Comparison of ENCODE assay signal across 37 cellular contexts in the genomic region with DNA sequence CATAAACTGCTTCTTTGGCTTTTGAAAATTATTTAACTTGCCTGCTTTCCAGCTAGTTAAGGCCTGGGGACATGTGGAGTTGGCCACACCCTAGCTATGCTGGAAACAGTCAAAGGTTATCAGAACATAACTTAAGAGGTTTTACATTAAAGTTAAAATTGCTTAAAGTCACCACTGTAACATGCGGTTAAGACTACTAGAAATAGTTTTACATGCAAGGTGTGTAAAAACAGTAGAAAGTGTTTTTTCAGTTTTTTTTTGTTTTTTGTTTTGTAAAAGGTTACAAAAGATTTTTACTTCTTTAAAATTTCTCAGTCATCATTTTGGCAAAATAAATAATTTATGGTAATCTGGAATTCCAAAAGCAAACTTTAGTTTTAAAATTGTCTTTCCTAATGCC.
"Had no signal": no experiment of that assay in that cellular context is flagged by ENCODE, and none has a peak within 500 bp of the region (broad histone marks: within the 10 kb centered on the region; RNA-seq: fewer than 3 reads in every experiment).

No MANE protein-coding gene starts in this region.

- H3K27me3 Mint-ChIP-seq: activated B cell treated with CpG ODN at 0.5 μM for 24 hours; activated CD4-positive, alpha-beta memory T cell treated with anti-CD3 and anti-CD28 coated beads for 36 hours; activated CD4-positive, alpha-beta T cell treated with anti-CD3 and anti-CD28 coated beads, Interleukin-2, amount 10 ng/mL, durations not matched to agents 24 days and 14 days; activated CD8-positive, alpha-beta T cell treated with anti-CD3 and anti-CD28 coated beads for 36 hours; activated naive CD8-positive, alpha-beta T cell treated with anti-CD3 and anti-CD28 coated beads for 36 hours; activated T-helper 17 cell treated with anti-CD3 and anti-CD28 coated beads, Interleukin-2, amount 50 U/mL, for 72 hours had no signal

- H3K4me3 Mint-ChIP-seq: activated B cell treated with CpG ODN at 0.5 μM for 24 hours; activated CD4-positive, alpha-beta memory T cell treated with anti-CD3 and anti-CD28 coated beads for 36 hours; activated CD4-positive, alpha-beta T cell treated with anti-CD3 and anti-CD28 coated beads, Interleukin-2, amount 10 ng/mL, durations not matched to agents 24 days and 14 days; activated CD8-positive, alpha-beta T cell treated with anti-CD3 and anti-CD28 coated beads for 36 hours; activated naive CD4-positive, alpha-beta T cell treated with anti-CD3 and anti-CD28 coated beads for 36 hours; activated naive CD8-positive, alpha-beta T cell treated with anti-CD3 and anti-CD28 coated beads for 36 hours; activated T-cell treated with anti-CD3 and anti-CD28 coated beads, Interleukin-2, amount 50 U/mL, for 4 hours; activated T-cell treated with anti-CD3 and anti-CD28 coated beads, Interleukin-2, amount 50 U/mL, for 72 hours; activated T-helper 1 cell treated with anti-CD3 and anti-CD28 coated beads, Interleukin-12 subunit alpha, Interleukin-12 subunit beta, Interleukin-2, Interleukin-4 antibody, amounts not matched to agents 30 ng/mL and 10 ng/mL and 1 ng/mL, durations not matched to agents 14 hours and 24 hours and 36 hours; activated T-helper 17 cell treated with anti-CD3 and anti-CD28 coated beads, Interleukin-2, amount 50 U/mL, for 72 hours; T-helper 1 cell treated with Interleukin-12 subunit alpha and Interleukin-12 subunit beta and Interleukin-4 antibody, amounts not matched to agents 30 μg/mL and 1 μg/mL, for 36 hours; T-helper 2 cell treated with Interferon-gamma antibody and Interleukin-4, amounts not matched to agents 5 μg/mL and 100 μg/mL, for 36 hours had no signal

- DNase-seq: activated B cell treated with CpG ODN at 0.5 μM for 24 hours; activated CD4-positive, alpha-beta memory T cell treated with anti-CD3 and anti-CD28 coated beads for 36 hours; activated CD4-positive, alpha-beta T cell treated with anti-CD3 and anti-CD28 coated beads for 4 hours; activated CD4-positive, alpha-beta T cell treated with anti-CD3 and anti-CD28 coated beads, Interleukin-2, amount 10 ng/mL, durations not matched to agents 24 days and 14 days; activated CD4-positive, alpha-beta T cell treated with anti-CD3 and anti-CD28 coated beads, Interleukin-2, amount 50 U/mL, for 1 hour; activated CD4-positive, alpha-beta T cell treated with anti-CD3 and anti-CD28 coated beads, Interleukin-2, amount 50 U/mL, for 4 hours; activated CD4-positive, CD25-positive, alpha-beta regulatory T cell treated with anti-CD3 and anti-CD28 coated beads, Interleukin-2, amount 50 U/mL, for 72 hours; activated CD8-positive, alpha-beta memory T cell treated with anti-CD3 and anti-CD28 coated beads, Interleukin-2, amount 50 U/mL, for 4 hours; activated CD8-positive, alpha-beta T cell treated with anti-CD3 and anti-CD28 coated beads for 36 hours; activated effector memory CD4-positive, alpha-beta T cell treated with anti-CD3 and anti-CD28 coated beads, Interleukin-2, amount 50 U/mL, for 16 hours; activated gamma-delta T cell treated with Interleukin-2 at 50 U/mL for 16 hours; activated naive CD4-positive, alpha-beta T cell; activated naive CD4-positive, alpha-beta T cell treated with anti-CD3 and anti-CD28 coated beads for 36 hours; activated naive CD4-positive, alpha-beta T cell treated with anti-CD3 and anti-CD28 coated beads, Interleukin-2, amount 50 U/mL, for 16 hours; activated naive CD8-positive, alpha-beta T cell treated with anti-CD3 and anti-CD28 coated beads for 36 hours; activated T-cell treated with anti-CD3 and anti-CD28 coated beads for 4 hours; activated T-cell treated with anti-CD3 and anti-CD28 coated beads, Interleukin-2, amount 50 U/mL, for 1 hour; activated T-cell treated with anti-CD3 and anti-CD28 coated beads, Interleukin-2, amount 50 U/mL, for 4 hours; activated T-cell treated with anti-CD3 and anti-CD28 coated beads, Interleukin-2, amount 50 U/mL, for 72 hours; adrenal gland; amniotic stem cell; aorta; body of pancreas; brain microvascular endothelial cell; central memory CD4-positive, alpha-beta T cell; T-helper 1 cell; T-helper 2 cell; T-helper 9 cell had no signal

- FAIRE-seq: astrocyte, TTC549 had no signal

- H3K27ac ChIP-seq: adrenal gland, body of pancreas, brain microvascular endothelial cell, breast epithelium, VCaP had no signal

- H3K4me1 ChIP-seq: adrenal gland, body of pancreas, breast epithelium had no signal

- ATAC-seq: activated CD8-positive, alpha-beta T cell treated with anti-CD3 and anti-CD28 coated beads for 36 hours; activated naive CD4-positive, alpha-beta T cell treated with anti-CD3 and anti-CD28 coated beads, Interleukin-2, amount 50 U/mL, for 72 hours; activated T-cell treated with anti-CD3 and anti-CD28 coated beads, Interleukin-2, amount 50 U/mL, for 4 hours; activated T-cell treated with anti-CD3 and anti-CD28 coated beads, Interleukin-2, amount 50 U/mL, for 72 hours; activated T-helper 17 cell treated with anti-CD3 and anti-CD28 coated beads, Interleukin-2, amount 50 U/mL, for 72 hours; body of pancreas had no signal

- H3K4me1 Mint-ChIP-seq: activated B cell treated with CpG ODN at 0.5 μM for 24 hours; activated naive CD8-positive, alpha-beta T cell treated with anti-CD3 and anti-CD28 coated beads for 36 hours; activated T-helper 17 cell treated with anti-CD3 and anti-CD28 coated beads, Interleukin-2, amount 50 U/mL, for 72 hours had no signal

- H3K36me3 ChIP-seq: adrenal gland, brain microvascular endothelial cell, breast epithelium had no signal

- H3K27me3 ChIP-seq: adrenal gland, body of pancreas, brain microvascular endothelial cell, breast epithelium had no signal

- H3K27ac Mint-ChIP-seq: activated B cell treated with CpG ODN at 0.5 μM for 24 hours; activated CD4-positive, alpha-beta memory T cell treated with anti-CD3 and anti-CD28 coated beads for 36 hours; activated CD4-positive, alpha-beta T cell treated with anti-CD3 and anti-CD28 coated beads, Interleukin-2, amount 10 ng/mL, durations not matched to agents 24 days and 14 days; activated CD8-positive, alpha-beta T cell treated with anti-CD3 and anti-CD28 coated beads for 36 hours; activated naive CD4-positive, alpha-beta T cell treated with anti-CD3 and anti-CD28 coated beads for 36 hours; activated naive CD4-positive, alpha-beta T cell treated with anti-CD3 and anti-CD28 coated beads, Interleukin-2, amount 50 U/mL, for 72 hours; activated naive CD8-positive, alpha-beta T cell treated with anti-CD3 and anti-CD28 coated beads for 36 hours; activated T-cell treated with anti-CD3 and anti-CD28 coated beads, Interleukin-2, amount 50 U/mL, for 72 hours; activated T-helper 1 cell treated with anti-CD3 and anti-CD28 coated beads, Interleukin-12 subunit alpha, Interleukin-12 subunit beta, Interleukin-2, Interleukin-4 antibody, amounts not matched to agents 30 ng/mL and 10 ng/mL and 1 ng/mL, durations not matched to agents 14 hours and 24 hours and 36 hours; activated T-helper 17 cell treated with anti-CD3 and anti-CD28 coated beads, Interleukin-2, amount 50 U/mL, for 72 hours; T-helper 1 cell treated with Interleukin-12 subunit alpha and Interleukin-12 subunit beta and Interleukin-4 antibody, amounts not matched to agents 30 μg/mL and 1 μg/mL, for 36 hours; T-helper 2 cell treated with Interferon-gamma antibody and Interleukin-4, amounts not matched to agents 5 μg/mL and 100 μg/mL, for 36 hours had no signal

- H3K36me3 Mint-ChIP-seq: activated CD4-positive, alpha-beta memory T cell treated with anti-CD3 and anti-CD28 coated beads for 36 hours; activated naive CD8-positive, alpha-beta T cell treated with anti-CD3 and anti-CD28 coated beads for 36 hours had no signal

- H3K9me3 ChIP-seq: adrenal gland, body of pancreas, breast epithelium had no signal

- H3K9me3 Mint-ChIP-seq: activated CD4-positive, alpha-beta memory T cell treated with anti-CD3 and anti-CD28 coated beads for 36 hours; activated CD4-positive, alpha-beta T cell treated with anti-CD3 and anti-CD28 coated beads, Interleukin-2, amount 10 ng/mL, durations not matched to agents 24 days and 14 days; activated CD8-positive, alpha-beta T cell treated with anti-CD3 and anti-CD28 coated beads for 36 hours; activated naive CD8-positive, alpha-beta T cell treated with anti-CD3 and anti-CD28 coated beads for 36 hours; activated T-helper 1 cell treated with anti-CD3 and anti-CD28 coated beads, Interleukin-12 subunit alpha, Interleukin-12 subunit beta, Interleukin-2, Interleukin-4 antibody, amounts not matched to agents 30 ng/mL and 10 ng/mL and 1 ng/mL, durations not matched to agents 14 hours and 24 hours and 36 hours; T-helper 2 cell treated with Interferon-gamma antibody and Interleukin-4, amounts not matched to agents 5 μg/mL and 100 μg/mL, for 36 hours had no signal

- H3K4me3 ChIP-seq: adrenal gland, body of pancreas, breast epithelium had no signal
